In the genomic region with DNA sequence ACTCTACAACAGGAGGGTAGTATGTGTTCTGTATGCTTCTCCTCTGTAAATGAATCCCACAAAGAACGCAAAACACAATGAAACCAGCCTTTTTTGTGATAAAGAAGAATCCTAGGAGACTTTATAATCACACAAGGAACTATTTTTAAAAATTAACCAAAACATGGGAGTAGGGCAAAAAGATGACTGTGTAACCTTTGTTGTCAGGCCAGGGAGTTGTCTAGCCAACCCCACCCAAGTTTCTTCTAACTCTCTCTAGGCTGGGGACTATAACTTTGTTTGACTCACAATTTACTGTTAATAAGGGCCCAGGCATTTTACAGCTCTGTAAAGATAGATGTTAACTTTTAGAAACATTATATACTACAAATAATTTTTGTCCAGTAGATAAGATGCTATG, we compare ENCODE assay signal across 8 cellular contexts.
"Had no signal": no experiment of that assay in that cellular context is flagged by ENCODE, and none has a peak within 500 bp of the region (broad histone marks: within the 10 kb centered on the region; RNA-seq: fewer than 3 reads in every experiment).

No MANE protein-coding gene starts in this region.

- H3K9me3 ChIP-seq: HAP-1 had no signal

- H3K4me3 Mint-ChIP-seq: GM23338, HFFc6 had no signal

- H3K4me1 ChIP-seq: HAP-1 had no signal

- H3K4me1 Mint-ChIP-seq: GM23338 had no signal

- H3K36me3 ChIP-seq: HAP-1 had no signal

- H3K4me3 ChIP-seq: GM23338, HAP-1, K562 had no signal

- ATAC-seq: GM23338, HCT116, K562 had no signal

- H2AFZ ChIP-seq: GM23338 had no signal

- H3K27ac Mint-ChIP-seq: GM23338, HFFc6 had no signal

- H3K4me2 ChIP-seq: GM23338 had no signal

- DNase-seq: H7, HFFc6, IMR-90 had no signal

- H3K27ac ChIP-seq: HL-60 had no signal
